16 cellular contexts compared by ENCODE assay signal in genomic region chr17:61247438-61247837, GRCh38.
DNase-seq lines count a peak whose midpoint lies in the region; ATAC-seq, FAIRE-seq and TF ChIP-seq lines count a peak whose summit lies in the region.
"Had no signal": no experiment of that assay in that cellular context is flagged by ENCODE, and none has a peak within 500 bp of the region (broad histone marks: within the 10 kb centered on the region; RNA-seq: fewer than 3 reads in every experiment).

No MANE protein-coding gene starts in this region.

- TF ChIP-seq CTCF in gastrocnemius medialis (IDR thresholded peaks at IDR 0.05 in 4 of 5, conservative IDR thresholded peaks at IDR 0.05 in 1 of 5): no peak

- H3K36me3 ChIP-seq in gastrocnemius medialis: no peaks in the 10 kb centered on the region
- H3K36me3 ChIP-seq: ovary, uterus had no signal

- no peak for FAIRE-seq in frontal cortex (lab: Jason Lieb, UNC)
- FAIRE-seq: G401.6, keratinocyte had no signal

- H3K9me3 ChIP-seq in gastrocnemius medialis: no peaks in the 10 kb centered on the region
- H3K9me3 ChIP-seq: ovary, uterus had no signal

- in situ Hi-C loops in gastrocnemius medialis (cut with MboI; ENCODE audit: low sequenced_read_pairs in 4 of 4): no loop called here

- no peak overlapping the region for H3K4me3 ChIP-seq in gastrocnemius medialis
- H3K4me3 ChIP-seq: ovary, uterus had no signal

- peaks cover 15 to 32% of the 10 kb centered on the region in 2 donors for H3K4me1 ChIP-seq in gastrocnemius medialis

- ATAC-seq in sciatic nerve: peak; percentile 72
- no peak for ATAC-seq in gastrocnemius medialis
- ATAC-seq: effector memory CD8-positive, alpha-beta T cell had no signal

- peak; percentile 28 for DNase-seq in GM03348 (ENCODE audit: low spot score)
- peak; percentile 91 for DNase-seq in NCI-H69 (lab: John Stamatoyannopoulos, UW)
- peak; percentile 79 for DNase-seq in epidermal melanocyte (ENCODE audit: insufficient read length, low spot score)
- DNase-seq in sciatic nerve (ENCODE audit: low spot score): peak; percentile 72
- no peak for DNase-seq in activated T-cell treated with anti-CD3 and anti-CD28 coated beads, Interleukin-2, amount 50 U/mL, for 1 hour
- DNase-seq in frontal cortex (ENCODE audit: low spot score in 2 of 2): no peak
- DNase-seq in gastrocnemius medialis: no peak
- DNase-seq in NCI-H2171 (lab: John Stamatoyannopoulos, UW): no peak
- DNase-seq: activated CD4-positive, alpha-beta memory T cell treated with anti-CD3 and anti-CD28 coated beads for 36 hours; activated naive CD8-positive, alpha-beta T cell treated with anti-CD3 and anti-CD28 coated beads for 36 hours; effector memory CD8-positive, alpha-beta T cell; NCI-H2029; ovary; uterus had no signal

- intact Hi-C loops in sciatic nerve (cut with DNase I): no loop called here
- intact Hi-C loops in gastrocnemius medialis (cut with DNase I; ENCODE audit: low total_unique reads): no loop called here

- H3K27me3 ChIP-seq in gastrocnemius medialis: no peaks in the 10 kb centered on the region
- H3K27me3 ChIP-seq: ovary, uterus had no signal

- no peak for TF ChIP-seq POLR2A in gastrocnemius medialis (IDR thresholded peaks at IDR 0.05)

- peak overlapping the region in 2 of 4 donors; percentile 31 to 57 for H3K27ac ChIP-seq in gastrocnemius medialis
- H3K27ac ChIP-seq: ovary had no signal

Comparison
In these comparisons a context has a peak if more than half of its experiments do, and no peak if none do; other contexts are left out.
1. DNase-seq: peak in GM03348 (single experiment), NCI-H69 (single experiment), epidermal melanocyte (single experiment) and sciatic nerve (single experiment); none in activated T-cell treated with anti-CD3 and anti-CD28 coated beads, Interleukin-2, amount 50 U/mL, for 1 hour (single experiment), frontal cortex (0 of 2), gastrocnemius medialis (0 of 2) and NCI-H2171 (single experiment).